Comparison of ENCODE assay signal across 8 cellular contexts in the genomic region with DNA sequence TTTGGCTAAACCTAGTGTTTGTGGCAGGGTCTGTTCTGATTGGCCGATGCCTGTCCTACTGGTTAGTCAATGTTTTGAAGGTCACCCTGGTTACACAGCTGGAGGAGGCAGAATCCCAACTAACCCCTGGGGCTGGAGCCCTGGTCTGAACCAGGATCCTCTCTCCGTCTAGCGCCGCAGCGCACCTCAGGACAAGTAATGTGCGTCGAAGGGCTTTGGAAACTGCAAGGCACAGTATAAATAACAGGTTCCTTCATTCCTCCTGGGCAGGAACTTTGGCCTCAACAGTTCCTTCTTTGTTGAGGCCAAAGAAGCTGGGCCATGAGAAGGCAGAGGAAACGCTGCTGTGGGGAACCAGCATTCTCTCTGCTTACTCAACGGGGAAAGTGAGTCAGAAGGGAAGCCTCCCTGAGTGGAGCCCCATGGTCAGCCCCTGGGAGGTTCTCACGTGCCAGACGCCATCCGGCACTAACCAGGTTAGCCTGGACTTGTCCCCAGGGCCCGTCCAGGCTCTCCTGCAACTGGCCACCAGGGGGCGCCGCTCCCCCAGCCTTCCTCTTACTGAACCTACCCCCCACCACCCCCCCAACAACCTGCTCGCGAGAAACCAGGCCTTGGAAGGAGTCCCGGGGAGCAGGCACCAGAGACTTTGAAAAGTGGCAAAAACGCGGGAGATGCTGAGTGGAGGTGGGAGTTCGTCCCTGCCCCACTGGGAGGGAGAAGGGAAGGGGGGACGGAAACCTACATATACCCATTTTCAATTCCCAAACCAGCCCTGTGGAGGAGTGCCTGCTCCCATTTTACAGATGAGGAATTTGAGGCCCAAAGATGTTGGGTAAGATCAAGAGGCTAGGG.
DNase-seq lines count a peak whose midpoint lies in the region; ATAC-seq, FAIRE-seq and TF ChIP-seq lines count a peak whose summit lies in the region.

No MANE protein-coding gene starts in this region.

- H3K4me2 ChIP-seq in OCI-LY1 (ENCODE audit: low read length) = peak overlapping the region; percentile 84

- DNase-seq in COLO668 (lab: John Stamatoyannopoulos, UW; ENCODE audit: unreplicated experiment) = peak; percentile 88
- DNase-seq in HTR-8/SVneo (ENCODE audit: insufficient read length, low spot score) = peak; percentile 92
- DNase-seq in activated T-cell treated with anti-CD3 and anti-CD28 coated beads for 24 hours (ENCODE audit: low read depth) = peak; percentile 91
- peak; percentile 88 for DNase-seq in epithelial cell of prostate (ENCODE audit: low read depth, low spot score)
- peak; percentile 98 for DNase-seq in stimulated activated CD8-positive, alpha-beta memory T cell treated with anti-CD3 and anti-CD28 coated beads, Interleukin-4, amount 100 ng/mL, for 48 hours

- H3K9ac ChIP-seq in OCI-LY1 (ENCODE audit: low read length) = peak overlapping the region; percentile 92
- H3K9ac ChIP-seq in muscle layer of colon (ENCODE audit: low read length) = peak overlapping the region; percentile 93

- H3K36me3 ChIP-seq in OCI-LY1 (ENCODE audit: insufficient read depth, low read length) (no peaks in the 10 kb centered on the region), muscle layer of colon (ENCODE audit: insufficient read depth, low read length) (no peaks in the 10 kb centered on the region)

- peak overlapping the region; percentile 99 for H3K27ac ChIP-seq in OCI-LY1 (ENCODE audit: low read depth, low read length, poor library complexity, severe bottlenecking)
- H3K27ac ChIP-seq in epithelial cell of prostate = peak overlapping the region; percentile 90
- H3K27ac ChIP-seq in muscle layer of colon (ENCODE audit: low read depth, low read length) = peak overlapping the region; percentile 94

- H3K9me3 ChIP-seq in OCI-LY1 (ENCODE audit: low read length) = no peaks in the 10 kb centered on the region
- H3K9me3 ChIP-seq in muscle layer of colon (ENCODE audit: low read length) = no peaks in the 10 kb centered on the region

- H3K79me2 ChIP-seq in OCI-LY1 (ENCODE audit: insufficient read depth, low read length) = no peaks in the 10 kb centered on the region

- 0 out of 2 replicates have a peak, but pooled peaks cover 8% of the 10 kb centered on the region for H3F3A ChIP-seq in OCI-LY1 (ENCODE audit: insufficient read depth, low read length)

- H3K4me3 ChIP-seq in OCI-LY1 (ENCODE audit: low read depth, low read length, poor library complexity, severe bottlenecking) (peak overlapping the region; percentile 53), muscle layer of colon (ENCODE audit: low read depth in 1 of 2, low read length in 2 of 2) (peak overlapping the region; percentile 28 to 49)

- no peaks in the 10 kb centered on the region for H3K27me3 ChIP-seq in OCI-LY1 (ENCODE audit: insufficient read depth, low read length)
- no peaks in the 10 kb centered on the region for H3K27me3 ChIP-seq in muscle layer of colon (ENCODE audit: control insufficient read depth in 1 of 2, insufficient read depth in 2 of 2, low read length in 2 of 2)

- no peak for FAIRE-seq in HTR-8/SVneo (lab: Jason Lieb, UNC)

- peaks cover 54% of the 10 kb centered on the region for H3K4me1 ChIP-seq in OCI-LY1 (ENCODE audit: insufficient read depth, low read length, severe bottlenecking)
- peaks cover 42% of the 10 kb centered on the region for H3K4me1 ChIP-seq in muscle layer of colon (ENCODE audit: insufficient read depth, low read length)

- H3K9me2 ChIP-seq in OCI-LY1 (ENCODE audit: low read depth, low read length) = no peaks in the 10 kb centered on the region

- no peaks in the 10 kb centered on the region for H4K20me1 ChIP-seq in OCI-LY1 (ENCODE audit: insufficient read depth, low read length)

- H2AFZ ChIP-seq in OCI-LY1 (ENCODE audit: low read length) = no peak overlapping the region

- peak; percentile 96 for TF ChIP-seq CTCF in OCI-LY1 (IDR thresholded peaks at IDR 0.05; ENCODE audit: low read length)

- peak; percentile 37 for ATAC-seq in GM19463 (IDR thresholded peaks at IDR 0.05; ENCODE audit: unreplicated experiment)

Comparison
In these comparisons a context has a peak if more than half of its experiments do, and no peak if none do; other contexts are left out.
1. Peak in every context shown above with its lines: DNase-seq, ATAC-seq, H3K4me3 ChIP-seq and H3K27ac ChIP-seq.